In genomic region chr1:209769171-209769904, GRCh38 we compare ENCODE assay signal across 8 cellular contexts. TPM values are rescaled to one million over a fixed set of nuclear protein-coding genes. Genes with fewer than 3 reads are reported as not detected.
DNase-seq lines count a peak whose midpoint lies in the region; ATAC-seq and TF ChIP-seq lines count a peak whose summit lies in the region.

No MANE protein-coding gene starts in this region.

- H3K27me3 Mint-ChIP-seq in activated naive CD8-positive, alpha-beta T cell treated with anti-CD3 and anti-CD28 coated beads for 36 hours: no peaks in the 10 kb centered on the region

- no peaks in the 10 kb centered on the region for H3K9me3 Mint-ChIP-seq in activated naive CD8-positive, alpha-beta T cell treated with anti-CD3 and anti-CD28 coated beads for 36 hours

- TF ChIP-seq CTCF in right atrium auricular region (IDR thresholded peaks at IDR 0.05): no peak

- H3K27ac Mint-ChIP-seq in activated naive CD8-positive, alpha-beta T cell treated with anti-CD3 and anti-CD28 coated beads for 36 hours: no peak overlapping the region

- H3K4me1 ChIP-seq in SJSA1 (replicated peaks) (peaks cover 19% of the 10 kb centered on the region), right atrium auricular region (peaks cover 0 to 28% of the 10 kb centered on the region in 2 donors)

- H3K36me3 Mint-ChIP-seq in activated naive CD8-positive, alpha-beta T cell treated with anti-CD3 and anti-CD28 coated beads for 36 hours: peaks cover 54% of the 10 kb centered on the region

- peak overlapping the region; percentile 76 for H3K27ac ChIP-seq in SJSA1
- H3K27ac ChIP-seq in right atrium auricular region: peak overlapping the region; percentile 50 to 73

- H3K27me3 ChIP-seq in SJSA1 (replicated peaks): no peaks in the 10 kb centered on the region
- H3K27me3 ChIP-seq in right atrium auricular region: no peaks in the 10 kb centered on the region

- DNase-seq in SJSA1 (ENCODE audit: low read depth in 1 of 2, low spot score in 2 of 2) (peak; percentile 59 to 66), right atrium auricular region (ENCODE audit: low spot score) (peak; percentile 92), NCI-H146 (lab: John Stamatoyannopoulos, UW) (no peak), DMS153 (lab: John Stamatoyannopoulos, UW) (no peak)
- peak; percentile 74 for DNase-seq in activated naive CD8-positive, alpha-beta T cell treated with anti-CD3 and anti-CD28 coated beads for 36 hours
- DNase-seq in stimulated activated CD4-positive, alpha-beta T cell treated with anti-CD3 and anti-CD28 coated beads, Interleukin-15, amount 100 ng/mL, for 48 hours (ENCODE audit: low read depth in 2 of 2): peak; percentile 71

- H3K4me1 Mint-ChIP-seq in activated naive CD8-positive, alpha-beta T cell treated with anti-CD3 and anti-CD28 coated beads for 36 hours: peaks cover 39% of the 10 kb centered on the region

- H3K4me3 ChIP-seq in SJSA1 (no peak overlapping the region), right atrium auricular region (peak overlapping the region in 1 of 2 donors; percentile 7)

- H3K36me3 ChIP-seq in SJSA1 (no peaks in the 10 kb centered on the region), right atrium auricular region (no peaks in the 10 kb centered on the region)

- H3K9me3 ChIP-seq in SJSA1 (replicated peaks) (no peaks in the 10 kb centered on the region), right atrium auricular region (no peaks in the 10 kb centered on the region)

- ATAC-seq in GM18508 (IDR thresholded peaks at IDR 0.05; ENCODE audit: insufficient read depth, unreplicated experiment): peak; percentile 70
- peak; percentile 73 for ATAC-seq in HG02970 (IDR thresholded peaks at IDR 0.05; ENCODE audit: low FRiP score, unreplicated experiment)

- H3K4me3 Mint-ChIP-seq in activated naive CD8-positive, alpha-beta T cell treated with anti-CD3 and anti-CD28 coated beads for 36 hours: no peak overlapping the region

RNA-seq across cellular contexts. Expression of gene TRAF3IP3, which starts 13.5 kb away (rescaled TPM):
- not detected in 2 replicates for total RNA-seq in SJSA1 (2014; rRNA removed; shearing (Covaris generic))
- total RNA-seq in activated naive CD8-positive, alpha-beta T cell treated with anti-CD3 and anti-CD28 coated beads for 36 hours: 100 to 1,000 TPM; 194 to 204 TPM
- total RNA-seq in right atrium auricular region: 1 to 10 TPM in 1 of 2 donors, under 1 TPM in 1; 0.19 to 2.2 TPM

RNA-seq across cellular contexts. Expression of gene C1orf74, which starts 15.0 kb away (rescaled TPM):
- total RNA-seq in SJSA1 (2014; rRNA removed; shearing (Covaris generic)): 3.5 and 4.1 TPM in 2 replicates
- total RNA-seq in activated naive CD8-positive, alpha-beta T cell treated with anti-CD3 and anti-CD28 coated beads for 36 hours: 1 to 10 TPM; 1.5 to 1.7 TPM
- 1 to 10 TPM; 1.6 to 1.7 TPM for total RNA-seq in right atrium auricular region

RNA-seq across cellular contexts. Expression of gene IRF6, which starts 36.6 kb away (rescaled TPM):
- not detected in 2 replicates for total RNA-seq in SJSA1 (2014; rRNA removed; shearing (Covaris generic))
- total RNA-seq in activated naive CD8-positive, alpha-beta T cell treated with anti-CD3 and anti-CD28 coated beads for 36 hours: 1 to 10 TPM; 2.1 to 2.4 TPM
- total RNA-seq in right atrium auricular region: 10 to 100 TPM; 30.4 to 32.6 TPM

RNA-seq across cellular contexts. Expression of gene UTP25, which starts 58.4 kb away (rescaled TPM):
- total RNA-seq in SJSA1 (2014; rRNA removed; shearing (Covaris generic)): 3.7 and 6.9 TPM in 2 replicates
- 10 to 100 TPM; 12.2 to 12.5 TPM for total RNA-seq in activated naive CD8-positive, alpha-beta T cell treated with anti-CD3 and anti-CD28 coated beads for 36 hours
- total RNA-seq in right atrium auricular region: 1 to 10 TPM; 2.8 to 3.9 TPM

Comparison
In these comparisons a context has a peak if more than half of its experiments do, and no peak if none do; other contexts are left out.
1. DNase-seq: peak in SJSA1 (2 of 2), activated naive CD8-positive, alpha-beta T cell treated with anti-CD3 and anti-CD28 coated beads for 36 hours (single experiment), right atrium auricular region (single experiment) and stimulated activated CD4-positive, alpha-beta T cell treated with anti-CD3 and anti-CD28 coated beads, Interleukin-15, amount 100 ng/mL, for 48 hours (2 of 2); none in NCI-H146 (single experiment) and DMS153 (single experiment).
2. RNA of gene TRAF3IP3, which starts 13.5 kb away (total RNA-seq): 194 to 204 TPM in activated naive CD8-positive, alpha-beta T cell treated with anti-CD3 and anti-CD28 coated beads for 36 hours; 0.19 to 2.2 TPM in right atrium auricular region and not detected in SJSA1; every median in the first group is over 10 times any median in the second.
3. RNA of gene IRF6, which starts 36.6 kb away (total RNA-seq): 30.4 to 32.6 TPM in right atrium auricular region; 2.1 to 2.4 TPM in activated naive CD8-positive, alpha-beta T cell treated with anti-CD3 and anti-CD28 coated beads for 36 hours and not detected in SJSA1; every median in the first group is over 4 times any median in the second.